Comparison of ENCODE assay signal across 32 cellular contexts in genomic region chr4:37839426-37839825, GRCh38.
"Had no signal": no experiment of that assay in that cellular context is flagged by ENCODE, and none has a peak within 500 bp of the region (broad histone marks: within the 10 kb centered on the region; RNA-seq: fewer than 3 reads in every experiment).

No MANE protein-coding gene starts in this region.

- H3K79me2 ChIP-seq: hepatocyte had no signal

- DNase-seq: activated B cell treated with CpG ODN at 0.5 μM for 24 hours; activated CD4-positive, alpha-beta T cell treated with anti-CD3 and anti-CD28 coated beads for 48 hours; activated CD4-positive, alpha-beta T cell treated with anti-CD3 and anti-CD28 coated beads, Interleukin-2, amount 50 U/mL, for 1 hour; activated CD4-positive, alpha-beta T cell treated with anti-CD3 and anti-CD28 coated beads, Interleukin-2, amount 50 U/mL, for 48 hours; activated CD8-positive, alpha-beta memory T cell treated with anti-CD3 and anti-CD28 coated beads for 24 hours; activated CD8-positive, alpha-beta T cell treated with anti-CD3 and anti-CD28 coated beads for 36 hours; activated gamma-delta T cell; activated naive CD4-positive, alpha-beta T cell; activated naive CD4-positive, alpha-beta T cell treated with anti-CD3 and anti-CD28 coated beads, Interleukin-2, amount 50 U/mL, for 16 hours; activated T-cell treated with anti-CD3 and anti-CD28 coated beads, Interleukin-2, amount 50 U/mL, for 1 hour; activated T-cell treated with anti-CD3 and anti-CD28 coated beads, Interleukin-2, amount 50 U/mL, for 72 hours; amniotic stem cell; anterior cingulate cortex; body of pancreas; central memory CD4-positive, alpha-beta T cell; cerebellar nuclear complex; colonic mucosa; dorsolateral prefrontal cortex; effector memory CD4-positive, alpha-beta T cell; endodermal cell; esophagus squamous epithelium; foreskin melanocyte; heart right ventricle; T-helper 1 cell; T-helper 17 cell; T1000; WERI-Rb-1 had no signal

- ATAC-seq: activated CD4-positive, CD25-positive, alpha-beta regulatory T cell treated with anti-CD3 and anti-CD28 coated beads, Interleukin-2, amount 50 U/mL, for 24 hours; activated CD8-positive, alpha-beta T cell treated with anti-CD3 and anti-CD28 coated beads for 36 hours; activated T-cell treated with anti-CD3 and anti-CD28 coated beads, Interleukin-2, amount 50 U/mL, for 72 hours; body of pancreas; gastroesophageal sphincter; T-helper 17 cell had no signal

- H3K27me3 ChIP-seq: body of pancreas, cardiac muscle cell, colonic mucosa, dorsolateral prefrontal cortex, esophagus squamous epithelium, gastroesophageal sphincter, heart right ventricle, hepatocyte had no signal

- H3K4me3 ChIP-seq: body of pancreas, cardiac muscle cell, colonic mucosa, dorsolateral prefrontal cortex, esophagus squamous epithelium, gastroesophageal sphincter, heart right ventricle, hepatocyte had no signal

- H2AFZ ChIP-seq: hepatocyte had no signal

- H3K9me3 ChIP-seq: body of pancreas, colonic mucosa, esophagus squamous epithelium, gastroesophageal sphincter, heart right ventricle had no signal

- H3K4me1 ChIP-seq: body of pancreas, colonic mucosa had no signal

- H3K27ac ChIP-seq: body of pancreas, cardiac muscle cell, colonic mucosa, dorsolateral prefrontal cortex, epithelial cell of prostate, esophagus squamous epithelium, gastroesophageal sphincter, hepatocyte, WERI-Rb-1 had no signal

- H3K4me2 ChIP-seq: hepatocyte had no signal
